ENCODE assay signal across 21 cellular contexts in the genomic region with DNA sequence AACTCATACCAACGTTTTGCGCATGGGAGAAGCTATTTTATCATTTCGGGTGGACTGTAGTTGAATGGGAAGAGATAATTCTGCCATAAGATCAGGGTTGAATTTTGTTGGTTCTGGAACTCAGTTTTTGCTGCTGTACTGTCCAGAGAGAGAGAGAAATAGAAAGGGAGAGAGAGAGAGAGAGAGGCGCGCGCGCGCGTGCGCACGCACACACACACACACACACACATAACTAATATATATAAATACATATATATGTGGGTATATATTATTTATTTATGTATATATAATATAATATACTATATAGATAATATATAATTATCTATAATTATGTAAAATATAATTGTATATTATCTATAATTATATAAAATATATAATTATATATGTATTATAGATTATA.
"Had no signal": no experiment of that assay in that cellular context is flagged by ENCODE, and none has a peak within 500 bp of the region (broad histone marks: within the 10 kb centered on the region; RNA-seq: fewer than 3 reads in every experiment).

No MANE protein-coding gene starts in this region.

- FAIRE-seq: HTR-8/SVneo had no signal

- H3K4me1 ChIP-seq: SJCRH30 had no signal

- H3K27ac ChIP-seq: HL-60, SJCRH30 had no signal

- DNase-seq: KBM-7, MV-4-11, NCI-H1092, NCI-H1105 treated with DMSO at 0.1 percent for 48 hours, NCI-H1417 treated with DMSO at 0.1 percent for 48 hours, NCI-H187, NCI-H2029, NCI-H2081 treated with DMSO at 0.1 percent for 48 hours, NCI-H2171, NCI-H226, NCI-H446, NCI-H510A, NCI-H524 treated with DMSO at 0.1 percent for 48 hours, NCI-H69, NCI-H774, SHP77 treated with DMSO at 0.1 percent for 48 hours, SJCRH30 had no signal

- H3K4me3 ChIP-seq: SJCRH30 had no signal

- H3K27me3 ChIP-seq: SJCRH30 had no signal

- ATAC-seq: Right ventricle myocardium inferior, SK-N-SH treated with all-trans-retinoic acid at 6 μM for 48 hours had no signal
